ENCODE assay signal across 21 cellular contexts in genomic region chr2:41950440-41950960, GRCh38.
"Had no signal": no experiment of that assay in that cellular context is flagged by ENCODE, and none has a peak within 500 bp of the region (broad histone marks: within the 10 kb centered on the region; RNA-seq: fewer than 3 reads in every experiment).

No MANE protein-coding gene starts in this region.

- H3K9me3 Mint-ChIP-seq: dendritic cell treated with granulocyte-macrophage colony-stimulating factor and Interleukin-4, amounts not matched to agents 40 ng/mL and 50 ng/mL, for 4 days; stimulated activated naive CD8-positive, alpha-beta T cell treated with anti-CD3 and anti-CD28 coated beads, Interleukin-15, amount 100 ng/mL, for 72 hours; T-helper 1 cell treated with Interleukin-12 subunit alpha and Interleukin-12 subunit beta and Interleukin-4 antibody, amounts not matched to agents 30 μg/mL and 1 μg/mL, for 36 hours had no signal

- H3K27ac Mint-ChIP-seq: dendritic cell treated with granulocyte-macrophage colony-stimulating factor and Interleukin-4, amounts not matched to agents 40 ng/mL and 50 ng/mL, for 4 days; stimulated activated naive CD8-positive, alpha-beta T cell treated with anti-CD3 and anti-CD28 coated beads, Interleukin-15, amount 100 ng/mL, for 72 hours; T-helper 1 cell treated with Interleukin-12 subunit alpha and Interleukin-12 subunit beta and Interleukin-4 antibody, amounts not matched to agents 30 μg/mL and 1 μg/mL, for 36 hours had no signal

- H3K27me3 ChIP-seq: adrenal gland, ovary, right lobe of liver, transverse colon, vagina had no signal

- H3K4me3 ChIP-seq: adrenal gland, lung, ovary, right lobe of liver, suprapubic skin, transverse colon, vagina had no signal

- H3K27ac ChIP-seq: adrenal gland, ovary, right lobe of liver, suprapubic skin, transverse colon, vagina had no signal

- H3K9me3 ChIP-seq: adrenal gland, ovary, right lobe of liver, suprapubic skin, transverse colon, vagina had no signal

- H3K4me1 ChIP-seq: adrenal gland, right lobe of liver, suprapubic skin, vagina had no signal

- ATAC-seq: left lobe of liver; right lobe of liver; stimulated activated naive CD8-positive, alpha-beta T cell treated with anti-CD3 and anti-CD28 coated beads, Interleukin-15, amount 100 ng/mL, for 72 hours had no signal

- DNase-seq: activated CD4-positive, alpha-beta T cell treated with anti-CD3 and anti-CD28 coated beads, Interleukin-2, amount 50 U/mL, for 1 hour; activated CD4-positive, CD25-positive, alpha-beta regulatory T cell treated with anti-CD3 and anti-CD28 coated beads, Interleukin-2, amount 50 U/mL, for 72 hours; activated CD8-positive, alpha-beta memory T cell treated with anti-CD3 and anti-CD28 coated beads, Interleukin-2, amount 50 U/mL, for 4 hours; activated effector memory CD4-positive, alpha-beta T cell treated with Interleukin-2 at 50 U/mL for 16 hours; activated naive CD4-positive, alpha-beta T cell treated with anti-CD3 and anti-CD28 coated beads, Interleukin-2, amount 50 U/mL, for 16 hours; activated T-cell treated with anti-CD3 and anti-CD28 coated beads, Interleukin-2, amount 50 U/mL, for 48 hours; adrenal gland; effector memory CD4-positive, alpha-beta T cell; ovary; right lobe of liver; small intestine; stimulated activated CD4-positive, alpha-beta T cell treated with anti-CD3 and anti-CD28 coated beads, Interleukin-15, amount 100 ng/mL, for 24 hours; stimulated activated CD4-positive, alpha-beta T cell treated with anti-CD3 and anti-CD28 coated beads, Interleukin-2, amount 100 ng/mL, for 48 hours; stimulated activated naive CD8-positive, alpha-beta T cell treated with anti-CD3 and anti-CD28 coated beads, Interleukin-15, amount 100 ng/mL, for 72 hours; transverse colon had no signal

- H3K4me3 Mint-ChIP-seq: dendritic cell treated with granulocyte-macrophage colony-stimulating factor and Interleukin-4, amounts not matched to agents 40 ng/mL and 50 ng/mL, for 4 days; stimulated activated naive CD8-positive, alpha-beta T cell treated with anti-CD3 and anti-CD28 coated beads, Interleukin-15, amount 100 ng/mL, for 72 hours; T-helper 1 cell treated with Interleukin-12 subunit alpha and Interleukin-12 subunit beta and Interleukin-4 antibody, amounts not matched to agents 30 μg/mL and 1 μg/mL, for 36 hours had no signal

- H3K36me3 ChIP-seq: adrenal gland, ovary, right lobe of liver, suprapubic skin, transverse colon, vagina had no signal
